11 cellular contexts compared by ENCODE assay signal in the genomic region with DNA sequence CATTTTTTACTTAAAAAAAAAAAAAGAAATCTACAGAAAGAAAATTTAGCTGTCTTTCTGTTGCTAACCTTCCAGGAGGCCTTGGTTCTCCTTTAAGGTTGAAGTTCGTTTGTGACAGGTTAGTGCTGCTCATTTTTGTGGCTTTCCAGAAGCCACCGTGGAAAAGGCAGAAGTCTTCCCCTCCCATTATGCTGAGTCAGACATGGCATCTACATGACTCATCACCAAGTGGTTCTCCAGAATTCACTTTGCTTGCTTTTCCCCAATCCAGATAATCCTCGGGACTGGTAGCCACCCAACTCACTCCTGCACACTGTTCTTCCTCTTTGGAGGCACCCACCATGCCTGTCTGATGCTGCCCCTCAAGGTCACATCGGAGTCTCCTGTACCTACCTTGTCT.
DNase-seq lines count a peak whose midpoint lies in the region.
"Had no signal": no experiment of that assay in that cellular context is flagged by ENCODE, and none has a peak within 500 bp of the region (broad histone marks: within the 10 kb centered on the region; RNA-seq: fewer than 3 reads in every experiment).

No MANE protein-coding gene starts in this region.

- H3K27ac ChIP-seq in epithelial cell of prostate = peak overlapping the region; percentile 41

- H3K4me3 ChIP-seq in skeletal muscle cell (ENCODE audit: low read depth, low read length) = no peak overlapping the region

- intact Hi-C loops in posterior vena cava (cut with DNase I) = no loop called here

- DNase-seq in GM04504 (ENCODE audit: low read depth) (peak; percentile 59), RKO (ENCODE audit: low spot score) (peak; percentile 66), epithelial cell of prostate (ENCODE audit: low read depth, low spot score) (peak; percentile 36), skeletal muscle cell (ENCODE audit: low read depth) (peak; percentile 53), T-helper 9 cell (no peak), NCI-H2171 (lab: John Stamatoyannopoulos, UW) (no peak), posterior vena cava (ENCODE audit: low spot score) (no peak)
- DNase-seq in activated effector memory CD4-positive, alpha-beta T cell treated with Interleukin-2 at 50 U/mL for 16 hours = no peak
- DNase-seq: activated CD4-positive, alpha-beta T cell treated with anti-CD3 and anti-CD28 coated beads for 1 hour; naive B cell; stimulated activated CD4-positive, alpha-beta T cell treated with anti-CD3 and anti-CD28 coated beads, Interleukin-1b, Interleukin-23, amount 100 ng/mL, for 48 hours had no signal

Comparison
In these comparisons a context has a peak if more than half of its experiments do, and no peak if none do; other contexts are left out.
1. DNase-seq: peak in GM04504 (single experiment), RKO (single experiment), epithelial cell of prostate (single experiment) and skeletal muscle cell (single experiment); none in T-helper 9 cell (single experiment), activated effector memory CD4-positive, alpha-beta T cell treated with Interleukin-2 at 50 U/mL for 16 hours (single experiment), NCI-H2171 (single experiment) and posterior vena cava (single experiment).